8 cellular contexts compared by ENCODE assay signal in genomic region chr19:38315657-38316476, GRCh38. TPM values are rescaled to one million over a fixed set of nuclear protein-coding genes. Genes with fewer than 3 reads are reported as not detected.
DNase-seq lines count a peak whose midpoint lies in the region; ATAC-seq and TF ChIP-seq lines count a peak whose summit lies in the region.

Gene YIF1B, minus strand, starts transcription at chr19:38315947. Its CDS starts 30 bp downstream, at chr19:38315917.

- no peak for TF ChIP-seq CTCF in OCI-LY3 (IDR thresholded peaks at IDR 0.05; ENCODE audit: low read depth, low read length)
- no peak for TF ChIP-seq CTCF in endothelial cell (IDR thresholded peaks at IDR 0.05; ENCODE audit: unreplicated experiment)

- H3K9me3 Mint-ChIP-seq in endothelial cell (ENCODE audit: unreplicated experiment): no peaks in the 10 kb centered on the region

- H3K4me3 Mint-ChIP-seq in endothelial cell (ENCODE audit: unreplicated experiment): peak within 1 kb of the TSS; percentile 95

- peak within 1 kb of the TSS; percentile 55 for H3K27ac ChIP-seq in OCI-LY3 (ENCODE audit: low read length)

- H3K36me3 ChIP-seq in OCI-LY3 (replicated peaks; ENCODE audit: low read depth, low read length): no peaks in the 10 kb centered on the region

- H3K4me3 ChIP-seq in OCI-LY3 (ENCODE audit: low read length): peak within 1 kb of the TSS; percentile 90

- H3K27me3 ChIP-seq in OCI-LY3 (ENCODE audit: low read depth, low read length): peaks cover 13% of the 10 kb centered on the region

- peak within 1 kb of the TSS; percentile 81 for H2AFZ ChIP-seq in OCI-LY3 (ENCODE audit: low read depth, low read length)

- H3K4me1 Mint-ChIP-seq in endothelial cell (ENCODE audit: unreplicated experiment): peaks cover 24% of the 10 kb centered on the region

- peaks cover 10% of the 10 kb centered on the region for H3K79me2 ChIP-seq in OCI-LY3 (ENCODE audit: low read length)

- DNase-seq in DMS 273 treated with DMSO at 0.1 percent for 48 hours (lab: John Stamatoyannopoulos, UW) (peak; percentile 96), HuH-7.5 (ENCODE audit: low spot score) (peak; percentile 99), endothelial cell (ENCODE audit: low spot score) (peak; percentile 91), midbrain (lab: John Stamatoyannopoulos, UW) (peak; percentile 96)
- peak; percentile 97 for DNase-seq in activated CD8-positive, alpha-beta memory T cell treated with anti-CD3 and anti-CD28 coated beads, Interleukin-2, amount 50 U/mL, for 48 hours
- DNase-seq in stimulated activated CD8-positive, alpha-beta memory T cell treated with anti-CD3 and anti-CD28 coated beads, Interleukin-15, amount 100 ng/mL, for 48 hours (ENCODE audit: low read depth in 2 of 2): peak; percentile 94 to 95

- no peak within 1 kb of the TSS for H3K27ac Mint-ChIP-seq in endothelial cell (ENCODE audit: unreplicated experiment)

- peaks cover 19% of the 10 kb centered on the region for H3K4me1 ChIP-seq in OCI-LY3 (ENCODE audit: low read length)

- peak within 1 kb of the TSS; percentile 94 for H3K4me2 ChIP-seq in OCI-LY3 (ENCODE audit: low read length)

- peaks cover 5% of the 10 kb centered on the region for H3K36me3 Mint-ChIP-seq in endothelial cell (ENCODE audit: low read depth, unreplicated experiment)

- no peaks in the 10 kb centered on the region for H3K9me3 ChIP-seq in OCI-LY3 (ENCODE audit: insufficient read depth, low read length)

- peaks cover 14% of the 10 kb centered on the region for H3K27me3 Mint-ChIP-seq in endothelial cell (ENCODE audit: unreplicated experiment)

- ATAC-seq in GM21528 (IDR thresholded peaks at IDR 0.05; ENCODE audit: low FRiP score, unreplicated experiment): peak; percentile 84

- H4K20me1 ChIP-seq in OCI-LY3 (ENCODE audit: insufficient read depth, low read length): no peaks in the 10 kb centered on the region

- H3K9ac ChIP-seq in OCI-LY3 (ENCODE audit: low read length): peak within 1 kb of the TSS; percentile 84

RNA-seq across cellular contexts. Expression of gene YIF1B, which starts in this region (rescaled TPM):
- total RNA-seq in endothelial cell (ENCODE audit: unreplicated experiment): 55.2 TPM

Comparison
In these comparisons a context has a peak if more than half of its experiments do, and no peak if none do; other contexts are left out.
1. Peak in every context shown above with its lines: DNase-seq, ATAC-seq, H3K4me3 ChIP-seq and H3K27ac ChIP-seq.